ENCODE assay signal across 10 cellular contexts in genomic region chr13:28641600-28641926, GRCh38. TPM values are rescaled to one million over a fixed set of nuclear protein-coding genes. Genes with fewer than 3 reads are reported as not detected.
DNase-seq lines count a peak whose midpoint lies in the region; ATAC-seq and TF ChIP-seq lines count a peak whose summit lies in the region.
"Had no signal": no experiment of that assay in that cellular context is flagged by ENCODE, and none has a peak within 500 bp of the region (broad histone marks: within the 10 kb centered on the region; RNA-seq: fewer than 3 reads in every experiment).

No MANE protein-coding gene starts in this region.

- WGBS in IMR-90 (ENCODE audit: extremely low coverage in 2 of 2, insufficient read length in 1 of 2), 2 experiments: no CpG with 5 or more reads among the region's 3 CpGs
- 78 to 82% methylated on average over 3 of the region's 3 CpGs for WGBS in thyroid gland, 2 donors

- H3K9me3 ChIP-seq in left ventricle myocardium inferior (replicated peaks) (no peaks in the 10 kb centered on the region), IMR-90 (ENCODE audit: control insufficient read depth, insufficient read depth, low read length) (no peaks in the 10 kb centered on the region), thyroid gland (no peaks in the 10 kb centered on the region)
- H3K9me3 ChIP-seq: A549 had no signal

- no peak overlapping the region for H2BK15ac ChIP-seq in IMR-90 (ENCODE audit: low read depth, low read length)

- no peak overlapping the region for H3K14ac ChIP-seq in IMR-90 (replicated peaks; ENCODE audit: low read depth, low read length)

- H4K5ac ChIP-seq in IMR-90 (ENCODE audit: low read depth, low read length): no peak overlapping the region

- H3K56ac ChIP-seq in IMR-90 (ENCODE audit: extremely low read depth, insufficient read depth, low read length): no peak overlapping the region

- H3K27me3 ChIP-seq in left ventricle myocardium inferior (ENCODE audit: low read depth) (no peaks in the 10 kb centered on the region), IMR-90 (ENCODE audit: control insufficient read depth, insufficient read depth, low read length) (no peaks in the 10 kb centered on the region), thyroid gland (no peaks in the 10 kb centered on the region)

- H3K4me3 ChIP-seq in left ventricle myocardium inferior (no peak overlapping the region), IMR-90 (ENCODE audit: insufficient read depth, low read depth, low read length) (no peak overlapping the region), thyroid gland (replicated peaks in 1 of 3) (no peak overlapping the region)
- H3K4me3 ChIP-seq: A549 had no signal

- H3K4me1 ChIP-seq in left ventricle myocardium inferior (peaks cover 36% of the 10 kb centered on the region), IMR-90 (ENCODE audit: control insufficient read depth, insufficient read depth, low read length) (no peaks in the 10 kb centered on the region; the same call in 1 of the 2 replicates), thyroid gland (peaks cover 16 to 24% of the 10 kb centered on the region in 2 donors)
- H3K4me1 ChIP-seq: A549 had no signal

- no TSS peak for BruUV-seq in IMR-90 (replicated peaks; lab: Mats Ljungman, UMichigan)

- no peak overlapping the region for H2BK20ac ChIP-seq in IMR-90 (ENCODE audit: low read depth, low read length)

- H2AK9ac ChIP-seq in IMR-90 (replicated peaks; ENCODE audit: low read depth, low read length, poor library complexity): no peak overlapping the region

- in situ Hi-C loops in IMR-90 (cut with MboI; ENCODE audit: low sequenced_read_pairs): loop anchor here (5.0 kb wide), 1 partner anchor 319 kb away; no protein-coding TSS in a partner anchor

- intact Hi-C loops in left ventricle myocardium inferior (cut with micrococcal nuclease): no loop called here
- intact Hi-C loops in Right ventricle myocardium inferior (cut with DNase I): no loop called here
- intact Hi-C loops in IMR-90 (cut with micrococcal nuclease): no loop called here
- intact Hi-C loops in thyroid gland (cut with DNase I): no loop called here

- no peaks in the 10 kb centered on the region for H4K20me1 ChIP-seq in IMR-90 (ENCODE audit: insufficient read depth, low read length)

- H3K23ac ChIP-seq in IMR-90 (ENCODE audit: low read depth, low read length): no peak overlapping the region; the same call in 1 of the 2 replicates

- DNase-seq in left ventricle myocardium inferior (no peak), Right ventricle myocardium inferior (ENCODE audit: missing footprints) (no peak), IMR-90 (no peak), thyroid gland (no peak), NCI-H1048 (lab: John Stamatoyannopoulos, UW) (no peak), NCI-H2029 (lab: John Stamatoyannopoulos, UW) (no peak)
- DNase-seq: NCI-H187 had no signal

- H3K18ac ChIP-seq in IMR-90 (ENCODE audit: low read depth, low read length): no peak overlapping the region

- H4K91ac ChIP-seq in IMR-90 (ENCODE audit: insufficient read depth, low read depth, low read length): no peak overlapping the region

- no peak overlapping the region for H2AFZ ChIP-seq in IMR-90 (replicated peaks; ENCODE audit: low read length, poor library complexity)

- dilution Hi-C loops in IMR-90 (cut with HindIII; ENCODE audit: low sequenced_read_pairs, unreplicated experiment): no loop called here

- no peak overlapping the region for H2BK120ac ChIP-seq in IMR-90 (ENCODE audit: low read depth, low read length)

- no peak overlapping the region for H4K8ac ChIP-seq in IMR-90 (ENCODE audit: low read depth in 2 of 2, low read length in 2 of 2)

- H2AK5ac ChIP-seq in IMR-90 (ENCODE audit: low read depth, low read length): peak overlapping the region; percentile 44

- H3K36me3 ChIP-seq in left ventricle myocardium inferior: no peaks in the 10 kb centered on the region
- H3K36me3 ChIP-seq in IMR-90 (ENCODE audit: control insufficient read depth, insufficient read depth, low read length): no peaks in the 10 kb centered on the region
- no peaks in the 10 kb centered on the region for H3K36me3 ChIP-seq in thyroid gland

- H3K9me1 ChIP-seq in IMR-90 (ENCODE audit: insufficient read depth, low read length): 0 out of 2 replicates have a peak, but pooled peaks cover 3% of the 10 kb centered on the region

- POLR2A ChIA-PET in IMR-90 (lab: Charles Lee; ENCODE audit: unreplicated experiment): interaction anchor here (0.7 kb wide), 1 partner anchor 58 kb away, joined by 3 read pairs; no protein-coding TSS in a partner anchor

- CTCF ChIA-PET in IMR-90 (lab: Yijun Ruan, JAX): no interaction called here

- no peak overlapping the region for H3K4me2 ChIP-seq in IMR-90 (ENCODE audit: low read depth, low read length)
- H3K4me2 ChIP-seq: A549 had no signal

- 0 out of 2 replicates have a peak overlapping the region, but pooled peaks have one; percentile 27 for H3K4ac ChIP-seq in IMR-90 (ENCODE audit: low read depth, low read length)

- peak overlapping the region; percentile 83 for H3K27ac ChIP-seq in left ventricle myocardium inferior (replicated peaks)
- no peak overlapping the region for H3K27ac ChIP-seq in IMR-90 (ENCODE audit: insufficient read depth, low read length)
- peak overlapping the region; percentile 26 to 90 (median 77) for H3K27ac ChIP-seq in thyroid gland
- H3K27ac ChIP-seq: A549 had no signal

- TF ChIP-seq POLR2A in IMR-90 (IDR thresholded peaks at IDR 0.05; ENCODE audit: low read depth, low read length) (no peak), thyroid gland (IDR thresholded peaks at IDR 0.05) (no peak)

- no peak for TF ChIP-seq RAD21 in IMR-90 (IDR thresholded peaks at IDR 0.05; ENCODE audit: low read length)

- ATAC-seq in Right ventricle myocardium inferior (no peak), HG02759 (IDR thresholded peaks at IDR 0.05; ENCODE audit: unreplicated experiment) (peak; percentile 83), IMR-90 (ENCODE audit: low read depth) (peak; percentile 37), HG02970 (IDR thresholded peaks at IDR 0.05; ENCODE audit: low FRiP score, unreplicated experiment) (no peak)
- ATAC-seq: A549 had no signal

- no peak overlapping the region for H3K9ac ChIP-seq in IMR-90 (ENCODE audit: low read depth, low read length)

- 0 out of 4 replicates have a peak, but pooled peaks cover 0 to 3% of the 10 kb centered on the region in 2 experiments for H3K79me1 ChIP-seq in IMR-90 (ENCODE audit: low read depth in 1 of 2, low read length in 2 of 2)

- no peak overlapping the region for H2BK5ac ChIP-seq in IMR-90 (ENCODE audit: low read depth, low read length, poor library complexity, severe bottlenecking)

- no peak for TF ChIP-seq CTCF in left ventricle myocardium inferior (IDR thresholded peaks at IDR 0.05; ENCODE audit: borderline replicate concordance)
- TF ChIP-seq CTCF in IMR-90 (conservative IDR thresholded peaks at IDR 0.05; ENCODE audit: low read depth, low read length): no peak
- no peak for TF ChIP-seq CTCF in thyroid gland (IDR thresholded peaks at IDR 0.05)

TF ChIP-seq in IMR-90, 13 proteins besides CTCF, POLR2A, EP300 and RAD21:
- no peak for TF ChIP-seq MXI1 (IDR thresholded peaks at IDR 0.05; ENCODE audit: borderline replicate concordance, low read depth, low read length)
- no peak for TF ChIP-seq NFE2L2 (IDR thresholded peaks at IDR 0.05; ENCODE audit: low read depth, low read length)
- TF ChIP-seq RFX5 (IDR thresholded peaks at IDR 0.05; ENCODE audit: low read depth, low read length): no peak
- no peak for TF ChIP-seq CHD1 (IDR thresholded peaks at IDR 0.05; ENCODE audit: low read depth, low read length)
- no peak for TF ChIP-seq BHLHE40 (IDR thresholded peaks at IDR 0.05; ENCODE audit: low read depth, low read length)
- TF ChIP-seq MAZ (IDR thresholded peaks at IDR 0.05; ENCODE audit: borderline replicate concordance, low read depth, low read length): no peak
- TF ChIP-seq CEBPB (IDR thresholded peaks at IDR 0.05; ENCODE audit: low read depth, low read length): no peak
- no peak for TF ChIP-seq SMC3 (IDR thresholded peaks at IDR 0.05; ENCODE audit: low read depth, low read length)
- TF ChIP-seq FOS (IDR thresholded peaks at IDR 0.05; ENCODE audit: low read depth, low read length): no peak
- TF ChIP-seq RCOR1 (IDR thresholded peaks at IDR 0.05; ENCODE audit: insufficient replicate concordance, low read length): no peak
- TF ChIP-seq, protein P1, sequence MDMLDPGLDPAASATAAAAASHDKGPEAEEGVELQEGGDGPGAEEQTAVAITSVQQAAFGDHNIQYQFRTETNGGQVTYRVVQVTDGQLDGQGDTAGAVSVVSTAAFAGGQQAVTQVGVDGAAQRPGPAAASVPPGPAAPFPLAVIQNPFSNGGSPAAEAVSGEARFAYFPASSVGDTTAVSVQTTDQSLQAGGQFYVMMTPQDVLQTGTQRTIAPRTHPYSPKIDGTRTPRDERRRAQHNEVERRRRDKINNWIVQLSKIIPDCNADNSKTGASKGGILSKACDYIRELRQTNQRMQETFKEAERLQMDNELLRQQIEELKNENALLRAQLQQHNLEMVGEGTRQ (IDR thresholded peaks at IDR 0.05; ENCODE audit: low read depth, low read length): no peak
- TF ChIP-seq MAFK (IDR thresholded peaks at IDR 0.05; ENCODE audit: low read depth, low read length): no peak
- TF ChIP-seq, protein P2, sequence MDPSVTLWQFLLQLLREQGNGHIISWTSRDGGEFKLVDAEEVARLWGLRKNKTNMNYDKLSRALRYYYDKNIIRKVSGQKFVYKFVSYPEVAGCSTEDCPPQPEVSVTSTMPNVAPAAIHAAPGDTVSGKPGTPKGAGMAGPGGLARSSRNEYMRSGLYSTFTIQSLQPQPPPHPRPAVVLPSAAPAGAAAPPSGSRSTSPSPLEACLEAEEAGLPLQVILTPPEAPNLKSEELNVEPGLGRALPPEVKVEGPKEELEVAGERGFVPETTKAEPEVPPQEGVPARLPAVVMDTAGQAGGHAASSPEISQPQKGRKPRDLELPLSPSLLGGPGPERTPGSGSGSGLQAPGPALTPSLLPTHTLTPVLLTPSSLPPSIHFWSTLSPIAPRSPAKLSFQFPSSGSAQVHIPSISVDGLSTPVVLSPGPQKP (IDR thresholded peaks at IDR 0.05; ENCODE audit: borderline replicate concordance, low read depth, low read length): no peak
TF ChIP-seq in IMR-90: peak in this region for 0.

RNA-seq across cellular contexts. Expression of gene POMP, which starts 17.4 kb away (rescaled TPM):
- 101 TPM for total RNA-seq in left ventricle myocardium inferior
- total RNA-seq in Right ventricle myocardium inferior: 113 TPM
- total RNA-seq in IMR-90 (2012; rRNA removed): 60.2 and 117 TPM in 2 replicates
- 54.0 and 68.4 TPM in 2 replicates for polyA plus RNA-seq in IMR-90 (2012; rRNA removed)
- 8.4 and 14.3 TPM in 2 replicates for polyA plus RNA-seq in IMR-90 (2012; cell fraction: cytosol; rRNA removed)
- 1.6 and 18.6 TPM in 2 replicates for polyA plus RNA-seq in IMR-90 (2012; cell fraction: nucleus; rRNA removed; ENCODE audit: low replicate concordance)
- total RNA-seq in thyroid gland: 10 to 100 TPM; 23.3 to 70.0 (median 45.4) TPM

Comparison
In these comparisons a context has a peak if more than half of its experiments do, and no peak if none do; other contexts are left out.
1. ATAC-seq: peak in HG02759 (single experiment) and IMR-90 (single experiment); none in Right ventricle myocardium inferior (single experiment) and HG02970 (single experiment).